Comparison of ENCODE assay signal across 8 cellular contexts in the genomic region with DNA sequence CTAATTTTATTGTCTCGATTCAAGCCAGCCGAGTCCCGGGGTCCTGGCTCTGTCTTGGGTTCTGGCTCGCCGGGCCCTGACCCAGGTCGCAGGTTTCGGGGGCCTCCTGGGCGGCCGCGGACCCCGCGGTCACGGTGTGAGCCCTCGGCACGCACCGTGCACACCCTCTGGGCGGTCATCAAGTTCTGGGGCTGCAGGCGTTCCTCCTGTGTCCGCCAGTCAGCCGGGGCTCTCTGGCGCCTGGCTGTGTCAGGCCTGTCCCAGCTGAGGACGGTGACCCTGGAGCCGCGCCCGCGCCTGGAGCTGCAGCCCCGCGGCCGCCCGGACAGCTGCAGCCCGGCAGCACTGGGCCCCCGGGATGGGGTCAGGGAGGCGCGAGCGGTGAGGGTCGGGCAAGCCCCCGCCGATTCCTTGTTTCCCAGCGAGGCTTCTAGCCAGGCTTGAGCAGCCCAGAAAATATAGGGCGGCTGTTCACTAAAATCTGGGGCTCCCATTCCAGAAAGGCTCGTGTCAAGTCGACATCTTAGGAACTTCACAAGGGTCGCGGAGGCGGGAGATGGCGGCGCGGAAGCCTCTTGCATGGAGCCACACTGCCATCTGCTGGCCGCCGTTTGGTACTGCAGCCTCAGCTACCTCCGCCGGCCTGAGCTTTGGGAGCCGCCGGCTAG. TPM values are rescaled to one million over a fixed set of nuclear protein-coding genes. Genes with fewer than 3 reads are reported as not detected.
DNase-seq lines count a peak whose midpoint lies in the region; ATAC-seq and TF ChIP-seq lines count a peak whose summit lies in the region.

No MANE protein-coding gene starts in this region.

- peak; percentile 72 for DNase-seq in AG08395 (ENCODE audit: low spot score)
- DNase-seq in HS-5 (ENCODE audit: low read depth): peak; percentile 58
- DNase-seq in activated T-cell treated with anti-CD3 and anti-CD28 coated beads for 24 hours (ENCODE audit: low read depth): peak; percentile 80
- no peak for DNase-seq in epithelial cell of proximal tubule (ENCODE audit: low read depth)
- peak; percentile 69 to 88 for DNase-seq in stimulated activated CD8-positive, alpha-beta memory T cell treated with anti-CD3 and anti-CD28 coated beads, Interleukin-4, amount 100 ng/mL, for 4 hours (ENCODE audit: low read depth in 2 of 2, low spot score in 1 of 2)

- no peaks in the 10 kb centered on the region for H4K20me1 ChIP-seq in OCI-LY1 (ENCODE audit: insufficient read depth, low read length)

- peak overlapping the region; percentile 75 for H3K9ac ChIP-seq in OCI-LY1 (ENCODE audit: low read length)

- H3K27ac ChIP-seq in OCI-LY1 (ENCODE audit: low read depth, low read length, poor library complexity, severe bottlenecking) (no peak overlapping the region), muscle layer of duodenum (ENCODE audit: low read length) (no peak overlapping the region)

- 0 out of 2 replicates have a peak, but pooled peaks cover 8% of the 10 kb centered on the region for H3F3A ChIP-seq in OCI-LY1 (ENCODE audit: insufficient read depth, low read length)

- TF ChIP-seq CTCF in OCI-LY1 (IDR thresholded peaks at IDR 0.05; ENCODE audit: low read length) (peak; percentile 99), epithelial cell of proximal tubule (conservative IDR thresholded peaks at IDR 0.05; ENCODE audit: low read depth, low read length) (peak; percentile 88)

- ATAC-seq in GM18867 (IDR thresholded peaks at IDR 0.05; ENCODE audit: unreplicated experiment): peak; percentile 67

- H3K36me3 ChIP-seq in OCI-LY1 (ENCODE audit: insufficient read depth, low read length) (no peaks in the 10 kb centered on the region), muscle layer of duodenum (ENCODE audit: control insufficient read depth in 1 of 2, insufficient read depth in 2 of 2, low read length in 2 of 2) (no peaks in the 10 kb centered on the region)

- H2AFZ ChIP-seq in OCI-LY1 (ENCODE audit: low read length): peak overlapping the region; percentile 68

- H3K27me3 ChIP-seq in OCI-LY1 (ENCODE audit: insufficient read depth, low read length) (no peaks in the 10 kb centered on the region; the same call in 1 of the 2 replicates), muscle layer of duodenum (ENCODE audit: low read depth, low read length) (peaks cover 80% of the 10 kb centered on the region)

- H3K4me1 ChIP-seq in OCI-LY1 (ENCODE audit: insufficient read depth, low read length, severe bottlenecking): peaks cover 13% of the 10 kb centered on the region
- peaks cover 0 to 49% of the 10 kb centered on the region in 2 donors for H3K4me1 ChIP-seq in muscle layer of duodenum (ENCODE audit: control insufficient read depth in 1 of 2, insufficient read depth in 2 of 2, low read length in 2 of 2)

- peak overlapping the region; percentile 70 for H3K4me3 ChIP-seq in OCI-LY1 (ENCODE audit: low read depth, low read length, poor library complexity, severe bottlenecking)
- H3K4me3 ChIP-seq in epithelial cell of proximal tubule (ENCODE audit: low read depth, low read length): peak overlapping the region; percentile 74
- H3K4me3 ChIP-seq in muscle layer of duodenum (ENCODE audit: low read depth in 1 of 2, low read length in 2 of 2): peak overlapping the region; percentile 57 to 80

- H3K9me3 ChIP-seq in OCI-LY1 (ENCODE audit: low read length) (no peaks in the 10 kb centered on the region), muscle layer of duodenum (ENCODE audit: control insufficient read depth in 1 of 2, low read length in 2 of 2) (no peaks in the 10 kb centered on the region)

- no peaks in the 10 kb centered on the region for H3K9me2 ChIP-seq in OCI-LY1 (ENCODE audit: low read depth, low read length)

- peak overlapping the region; percentile 88 for H3K4me2 ChIP-seq in OCI-LY1 (ENCODE audit: low read length)

- no peaks in the 10 kb centered on the region for H3K79me2 ChIP-seq in OCI-LY1 (ENCODE audit: insufficient read depth, low read length)

RNA-seq across cellular contexts. Expression of gene HOXA7, which starts 4.2 kb away (rescaled TPM):
- total RNA-seq in epithelial cell of proximal tubule: 21.4 and 27.9 TPM in 2 replicates

RNA-seq across cellular contexts. Expression of gene HOXA9, which starts 4.7 kb away (rescaled TPM):
- total RNA-seq in epithelial cell of proximal tubule: 82.4 and 104 TPM in 2 replicates

RNA-seq across cellular contexts. Expression of gene HOXA3, which starts 8.3 kb away (rescaled TPM):
- 14.4 and 33.2 TPM in 2 replicates for total RNA-seq in epithelial cell of proximal tubule

RNA-seq across cellular contexts. Expression of gene HOXA6, which starts 13.1 kb away (rescaled TPM):
- 5.7 and 11.8 TPM in 2 replicates for total RNA-seq in epithelial cell of proximal tubule

RNA-seq across cellular contexts. Expression of gene HOXA10, which starts 13.4 kb away (rescaled TPM):
- total RNA-seq in epithelial cell of proximal tubule: 36.7 and 51.7 TPM in 2 replicates
